In the genomic region with DNA sequence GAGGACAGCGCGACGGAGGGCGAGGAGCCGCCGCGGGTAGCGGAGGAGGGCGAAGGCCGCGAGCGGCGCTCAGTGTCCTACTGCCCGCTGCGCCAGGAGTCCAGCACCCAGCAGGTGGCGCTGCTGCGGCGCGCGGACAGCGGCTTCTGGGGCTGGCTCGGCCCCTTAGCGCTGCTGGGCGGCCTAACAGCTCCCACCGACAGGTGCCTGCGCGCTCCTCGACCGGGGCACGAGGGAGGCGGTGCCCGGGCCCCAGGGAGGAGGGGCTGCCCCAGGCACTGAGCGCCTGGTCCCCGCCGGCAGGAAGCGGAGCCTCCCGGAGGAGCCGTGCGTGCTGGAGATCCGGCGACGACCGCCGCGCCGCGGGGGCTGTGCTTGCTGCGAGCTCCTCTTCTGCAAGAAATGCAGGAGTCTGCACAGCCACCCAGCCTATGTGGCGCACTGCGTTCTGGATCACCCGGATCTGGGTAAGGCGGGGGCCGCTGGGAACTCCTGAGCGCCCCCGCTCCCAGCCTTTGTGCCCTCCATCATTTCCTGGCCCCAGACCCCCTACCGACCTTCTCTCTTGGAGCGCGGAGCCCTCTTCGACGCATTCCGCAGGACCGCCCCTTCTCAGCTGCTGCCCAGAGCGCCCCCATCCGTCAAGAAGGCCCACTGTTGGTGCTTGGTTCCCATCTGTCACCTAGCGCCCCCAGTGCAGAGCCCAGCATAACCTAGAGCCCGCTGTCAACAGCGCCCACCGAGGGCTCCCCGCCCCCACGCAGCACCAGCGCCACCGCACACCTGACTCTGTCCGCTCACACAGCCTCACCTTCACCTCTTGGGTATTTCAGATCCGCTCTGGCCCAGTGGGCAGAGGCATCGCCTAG, we compare ENCODE assay signal across 1 cellular context.
TF ChIP-seq lines count a peak whose summit lies in the region.

No MANE protein-coding gene starts in this region.

TF ChIP-seq in endothelial cell of umbilical vein, 7 proteins besides CTCF, POLR2A, EP300 and RAD21:
- no peak for TF ChIP-seq JUN (IDR thresholded peaks at IDR 0.05; ENCODE audit: borderline replicate concordance, insufficient read depth, insufficient read length, low read depth)
- TF ChIP-seq POLR2AphosphoS5 (IDR thresholded peaks at IDR 0.05; ENCODE audit: insufficient read depth, low read depth, low read length): peak; percentile 62
